Comparison of ENCODE assay signal across 1 cellular context in the genomic region with DNA sequence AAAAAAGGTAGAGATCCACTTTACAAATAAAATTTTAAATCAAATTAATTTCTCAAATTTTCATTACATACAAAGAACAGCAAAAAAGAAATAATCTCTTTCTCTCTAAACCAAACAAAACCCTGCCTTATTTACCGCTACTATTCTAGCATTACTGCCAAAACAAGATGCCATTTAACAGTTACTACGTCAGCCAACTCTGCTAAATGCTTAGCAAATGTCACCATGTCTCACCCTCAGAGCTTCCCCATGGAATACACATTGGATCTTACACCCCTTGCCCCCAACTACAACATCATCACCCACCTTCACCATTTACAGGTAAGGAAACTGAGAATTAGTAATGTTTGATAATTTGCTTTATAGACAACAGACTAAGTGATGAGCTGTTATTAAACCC.
TF ChIP-seq lines count a peak whose summit lies in the region.

No MANE protein-coding gene starts in this region.

TF ChIP-seq in IMR-90, 13 proteins besides CTCF, POLR2A, EP300 and RAD21 (continued from another document):
- TF ChIP-seq MAZ (IDR thresholded peaks at IDR 0.05; ENCODE audit: borderline replicate concordance, low read depth, low read length) (no peak), FOS (IDR thresholded peaks at IDR 0.05; ENCODE audit: low read depth, low read length) (no peak)
